In genomic region chr1:167121375-167122120, GRCh38 we compare ENCODE assay signal across 1 cellular context.
TF ChIP-seq lines count a peak whose summit lies in the region.

No MANE protein-coding gene starts in this region.

TF ChIP-seq in WTC11, 78 proteins besides CTCF, POLR2A, EP300 and RAD21 (continued from another document):
- TF ChIP-seq HMGXB4 (CRISPR knock-in tag; IDR thresholded peaks at IDR 0.05), result 0 out of 2 replicates have a peak, but pooled peaks have one; percentile 46
- TF ChIP-seq TP53 (CRISPR knock-in tag; IDR thresholded peaks at IDR 0.05), result no peak
- no peak for TF ChIP-seq ATF3 (CRISPR knock-in tag; conservative IDR thresholded peaks at IDR 0.05)
- no peak for TF ChIP-seq SMAD3 (CRISPR knock-in tag; IDR thresholded peaks at IDR 0.05; ENCODE audit: borderline replicate concordance)
- TF ChIP-seq ATF6 (CRISPR knock-in tag; IDR thresholded peaks at IDR 0.05), result no peak
- TF ChIP-seq RELA (CRISPR knock-in tag; IDR thresholded peaks at IDR 0.05; ENCODE audit: borderline replicate concordance), result no peak
- peak; percentile 19; the same call in 1 of the 2 replicates for TF ChIP-seq E2F5 (CRISPR knock-in tag; IDR thresholded peaks at IDR 0.05)
- no peak for TF ChIP-seq NR1H2 (CRISPR knock-in tag; IDR thresholded peaks at IDR 0.05)
- TF ChIP-seq ZNF121 (CRISPR knock-in tag; IDR thresholded peaks at IDR 0.05), result 0 out of 2 replicates have a peak, but pooled peaks have one; percentile 18
- TF ChIP-seq ZSCAN18 (CRISPR knock-in tag; IDR thresholded peaks at IDR 0.05), result 0 out of 2 replicates have a peak, but pooled peaks have one; percentile 22
- 0 out of 2 replicates have a peak, but pooled peaks have one; percentile 19 for TF ChIP-seq ZBTB21 (CRISPR knock-in tag; IDR thresholded peaks at IDR 0.05; ENCODE audit: borderline replicate concordance)
- peak; percentile 71 for TF ChIP-seq MAX (CRISPR knock-in tag; IDR thresholded peaks at IDR 0.05)
- peak; percentile 75 for TF ChIP-seq ETV6 (CRISPR knock-in tag; IDR thresholded peaks at IDR 0.05)
- TF ChIP-seq NR3C1 (CRISPR knock-in tag; conservative IDR thresholded peaks at IDR 0.05; ENCODE audit: low read depth), result 0 out of 2 replicates have a peak, but pooled peaks have one; percentile 78
